Comparison of ENCODE assay signal across 28 cellular contexts in the genomic region with DNA sequence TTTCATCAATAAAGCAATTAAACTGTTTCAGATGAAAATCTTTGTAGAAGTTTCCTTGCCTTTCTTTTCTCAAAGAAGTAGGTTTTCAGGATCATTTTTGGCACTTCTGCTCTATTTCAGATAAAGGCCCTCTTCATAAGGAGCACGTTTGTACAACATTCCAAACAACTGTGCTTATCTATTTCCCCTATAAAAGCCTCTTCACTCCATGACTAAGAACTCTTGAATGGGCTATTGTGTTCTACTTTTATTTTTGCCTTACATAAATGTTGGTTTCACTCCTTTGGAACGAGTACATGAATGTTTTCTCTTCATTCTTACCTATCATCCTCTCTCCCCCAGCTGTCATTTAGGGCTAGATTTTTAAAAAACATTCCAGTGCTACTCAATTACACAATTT.
"Had no signal": no experiment of that assay in that cellular context is flagged by ENCODE, and none has a peak within 500 bp of the region (broad histone marks: within the 10 kb centered on the region; RNA-seq: fewer than 3 reads in every experiment).

No MANE protein-coding gene starts in this region.

- H3K4me3 ChIP-seq: adrenal gland, ascending aorta, esophagus squamous epithelium, gastrocnemius medialis, lower lobe of right lung, spleen, tibial nerve had no signal

- H3K4me1 ChIP-seq: adrenal gland, ascending aorta, esophagus squamous epithelium, gastrocnemius medialis, lower lobe of right lung, spleen, tibial nerve had no signal

- H3K9me3 ChIP-seq: adrenal gland, ascending aorta, esophagus squamous epithelium, gastrocnemius medialis, lower lobe of right lung, spleen, tibial nerve had no signal

- H3K36me3 ChIP-seq: adrenal gland, ascending aorta, brain microvascular endothelial cell, esophagus squamous epithelium, gastrocnemius medialis, lower lobe of right lung, spleen, tibial nerve, WERI-Rb-1 had no signal

- ATAC-seq: gastrocnemius medialis, left colon, natural killer cell, right cardiac atrium, T-helper 17 cell had no signal

- H3K27ac ChIP-seq: adrenal gland, ascending aorta, brain microvascular endothelial cell, epithelial cell of prostate, esophagus squamous epithelium, gastrocnemius medialis, lower lobe of right lung, spleen, tibial nerve, WERI-Rb-1 had no signal

- DNase-seq: activated CD4-positive, alpha-beta memory T cell treated with anti-CD3 and anti-CD28 coated beads for 36 hours; activated CD4-positive, alpha-beta T cell treated with anti-CD3 and anti-CD28 coated beads, Interleukin-2, amount 10 ng/mL, durations not matched to agents 24 days and 14 days; activated CD4-positive, CD25-positive, alpha-beta regulatory T cell treated with anti-CD3 and anti-CD28 coated beads, Interleukin-2, amount 50 U/mL, for 72 hours; activated CD8-positive, alpha-beta memory T cell treated with anti-CD3 and anti-CD28 coated beads, Interleukin-2, amount 50 U/mL, for 4 hours; activated effector memory CD4-positive, alpha-beta T cell treated with anti-CD3 and anti-CD28 coated beads, Interleukin-2, amount 50 U/mL, for 16 hours; activated naive CD4-positive, alpha-beta T cell treated with anti-CD3 and anti-CD28 coated beads for 36 hours; activated naive CD8-positive, alpha-beta T cell treated with anti-CD3 and anti-CD28 coated beads for 36 hours; activated T-cell treated with anti-CD3 and anti-CD28 coated beads, Interleukin-2, amount 50 U/mL, for 1 hour; adrenal gland; brain microvascular endothelial cell; central memory CD4-positive, alpha-beta T cell; endodermal cell; esophagus squamous epithelium; gastrocnemius medialis; hippocampal formation; left colon; lower lobe of right lung; mesendoderm; natural killer cell; right cardiac atrium; spleen; stimulated activated naive CD4-positive, alpha-beta T cell treated with Interleukin-2 at 50 U/mL for 16 hours; T-helper 17 cell; T1000; WERI-Rb-1 had no signal
